In genomic region chr10:70684841-70685457, GRCh38 we compare ENCODE assay signal across 14 cellular contexts. TPM values are rescaled to one million over a fixed set of nuclear protein-coding genes. Genes with fewer than 3 reads are reported as not detected.
"Had no signal": no experiment of that assay in that cellular context is flagged by ENCODE, and none has a peak within 500 bp of the region (broad histone marks: within the 10 kb centered on the region; RNA-seq: fewer than 3 reads in every experiment).

No MANE protein-coding gene starts in this region.

- H3K4me1 ChIP-seq: lower lobe of right lung had no signal

- H3K27me3 ChIP-seq: ovary had no signal

- DNase-seq: activated CD4-positive, alpha-beta T cell treated with anti-CD3 and anti-CD28 coated beads, Interleukin-2, amount 50 U/mL, for 4 hours; activated CD8-positive, alpha-beta memory T cell treated with anti-CD3 and anti-CD28 coated beads, Interleukin-2, amount 10 ng/mL, durations not matched to agents 7 days and 5 days; activated effector memory CD4-positive, alpha-beta T cell treated with anti-CD3 and anti-CD28 coated beads, Interleukin-2, amount 50 U/mL, for 16 hours; activated T-cell treated with anti-CD3 and anti-CD28 coated beads, Interleukin-2, amount 50 U/mL, for 24 hours; amygdala; effector CD4-positive, alpha-beta T cell; hypothalamus; lower lobe of right lung; mucosa of descending colon; natural killer cell; ovary; stimulated activated CD4-positive, alpha-beta T cell treated with anti-CD3 and anti-CD28 coated beads, Interleukin-4, amount 100 ng/mL, for 1 hour had no signal

- H3K27ac ChIP-seq: lower lobe of right lung, ovary had no signal

- H3K4me3 ChIP-seq: lower lobe of right lung, mucosa of descending colon, ovary had no signal

- H3K36me3 Mint-ChIP-seq: activated CD8-positive, alpha-beta memory T cell treated with anti-CD3 and anti-CD28 coated beads, Interleukin-2, amount 10 ng/mL, durations not matched to agents 7 days and 5 days; activated naive CD4-positive, alpha-beta T cell treated with anti-CD3 and anti-CD28 coated beads, Interleukin-2, amount 50 U/mL, for 72 hours; natural killer cell had no signal

- H3K36me3 ChIP-seq: lower lobe of right lung, ovary had no signal

- H3K4me3 Mint-ChIP-seq: activated CD8-positive, alpha-beta memory T cell treated with anti-CD3 and anti-CD28 coated beads, Interleukin-2, amount 10 ng/mL, durations not matched to agents 7 days and 5 days; activated T-cell treated with anti-CD3 and anti-CD28 coated beads, Interleukin-2, amount 50 U/mL, for 24 hours; natural killer cell had no signal

- H3K9me3 ChIP-seq: lower lobe of right lung, mucosa of descending colon, ovary had no signal

- H3K27me3 Mint-ChIP-seq: activated CD8-positive, alpha-beta memory T cell treated with anti-CD3 and anti-CD28 coated beads, Interleukin-2, amount 10 ng/mL, durations not matched to agents 7 days and 5 days; activated T-cell treated with anti-CD3 and anti-CD28 coated beads, Interleukin-2, amount 50 U/mL, for 24 hours had no signal

- H3K27ac Mint-ChIP-seq: activated CD8-positive, alpha-beta memory T cell treated with anti-CD3 and anti-CD28 coated beads, Interleukin-2, amount 10 ng/mL, durations not matched to agents 7 days and 5 days; activated T-cell treated with anti-CD3 and anti-CD28 coated beads, Interleukin-2, amount 50 U/mL, for 24 hours; natural killer cell had no signal

- H3K9me3 Mint-ChIP-seq: activated naive CD4-positive, alpha-beta T cell treated with anti-CD3 and anti-CD28 coated beads, Interleukin-2, amount 50 U/mL, for 72 hours; activated T-cell treated with anti-CD3 and anti-CD28 coated beads, Interleukin-2, amount 50 U/mL, for 24 hours; natural killer cell had no signal

RNA-seq across cellular contexts. Expression of gene ADAMTS14, which starts 12.6 kb away (rescaled TPM):
- total RNA-seq: T-helper 2 cell treated with Interferon-gamma antibody and Interleukin-4, amounts not matched to agents 100 ng/mL and 5 ng/mL, for 36 hours had no signal
